In genomic region chr2:95283562-95283961, GRCh38 we compare ENCODE assay signal across 1 cellular context.
A peak's percentile ranks its signal among the peaks of the same experiment; 100 is the strongest.
TF ChIP-seq lines count a peak whose summit lies in the region.

No MANE protein-coding gene starts in this region.

TF ChIP-seq in GM12878, 131 proteins besides CTCF, POLR2A, EP300 and RAD21:
- TF ChIP-seq ZNF24 (IDR thresholded peaks at IDR 0.05): peak; percentile 85
- TF ChIP-seq CHD2 (IDR thresholded peaks at IDR 0.05; ENCODE audit: borderline replicate concordance, low read depth, low read length): no peak
